ENCODE assay signal across 25 cellular contexts in genomic region chr10:77109470-77109994, GRCh38.
DNase-seq lines count a peak whose midpoint lies in the region; ATAC-seq and TF ChIP-seq lines count a peak whose summit lies in the region.
"Had no signal": no experiment of that assay in that cellular context is flagged by ENCODE, and none has a peak within 500 bp of the region (broad histone marks: within the 10 kb centered on the region; RNA-seq: fewer than 3 reads in every experiment).

No MANE protein-coding gene starts in this region.

- H3K9me3 ChIP-seq in BLaER1 (no peaks in the 10 kb centered on the region), OCI-LY3 (ENCODE audit: insufficient read depth, low read length) (no peaks in the 10 kb centered on the region), iPS-18a (ENCODE audit: control insufficient read depth, low read depth, low read length) (no peaks in the 10 kb centered on the region)

- H3K27me3 ChIP-seq in BLaER1: no peaks in the 10 kb centered on the region
- no peaks in the 10 kb centered on the region for H3K27me3 ChIP-seq in OCI-LY3 (ENCODE audit: low read depth, low read length)
- no peaks in the 10 kb centered on the region for H3K27me3 ChIP-seq in iPS-18a (ENCODE audit: control insufficient read depth, insufficient read depth, low read length)

- peak; percentile 69 for ATAC-seq in GM18868 (IDR thresholded peaks at IDR 0.05; ENCODE audit: unreplicated experiment)
- ATAC-seq in HG03520 (IDR thresholded peaks at IDR 0.05; ENCODE audit: unreplicated experiment): no peak
- ATAC-seq: Panc1 had no signal

- H3K4me2 ChIP-seq in BLaER1 (peak overlapping the region; percentile 41), OCI-LY3 (ENCODE audit: low read length) (peak overlapping the region; percentile 66)
- H3K4me2 ChIP-seq: KMS-11 had no signal

- DNase-seq in NCI-H774 (lab: John Stamatoyannopoulos, UW) (no peak), Ammon's horn (ENCODE audit: low spot score) (no peak)
- DNase-seq: C1 segment of cervical spinal cord; CD4-positive, alpha-beta memory T cell; COR-L47; DMS53; H9; HFFc6; MM.1S; NCI-H1048; NCI-H1417; NCI-H1694 treated with DMSO at 0.1 percent for 48 hours; NCI-H2081; NCI-H2227 treated with DMSO at 0.1 percent for 48 hours; NCI-H69; NK-92 treated with Interleukin-12 subunit alpha and Interleukin-12 subunit beta, amount 100 ng/mL, for 24 hours; SHP77 treated with DMSO at 0.1 percent for 48 hours; T-helper 1 cell had no signal

- H3K4me3 ChIP-seq in BLaER1 (no peak overlapping the region), OCI-LY3 (ENCODE audit: low read length) (peak overlapping the region; percentile 51), iPS-18a (ENCODE audit: low read length) (no peak overlapping the region)

- TF ChIP-seq CTCF in OCI-LY3 (IDR thresholded peaks at IDR 0.05; ENCODE audit: low read depth, low read length): no peak

- H3K9ac ChIP-seq in BLaER1 (no peak overlapping the region), OCI-LY3 (ENCODE audit: low read length) (no peak overlapping the region), iPS-18a (ENCODE audit: low read length) (peak overlapping the region; percentile 14)
- H3K9ac ChIP-seq: KMS-11 had no signal

- no peaks in the 10 kb centered on the region for H3K79me2 ChIP-seq in OCI-LY3 (ENCODE audit: low read length)

- H3K36me3 ChIP-seq in BLaER1 (no peaks in the 10 kb centered on the region), OCI-LY3 (replicated peaks; ENCODE audit: low read depth, low read length) (peaks cover 17% of the 10 kb centered on the region), iPS-18a (ENCODE audit: control insufficient read depth, low read depth, low read length) (no peaks in the 10 kb centered on the region)

- H3K4me1 ChIP-seq in BLaER1 (peaks cover 54% of the 10 kb centered on the region), OCI-LY3 (ENCODE audit: low read length) (peaks cover 43% of the 10 kb centered on the region), iPS-18a (ENCODE audit: control insufficient read depth, low read depth, low read length) (peaks cover 48% of the 10 kb centered on the region)

- H2AFZ ChIP-seq in OCI-LY3 (ENCODE audit: low read depth, low read length): no peak overlapping the region

- H3K27ac ChIP-seq in BLaER1 (no peak overlapping the region), OCI-LY3 (ENCODE audit: low read length) (peak overlapping the region; percentile 58), iPS-18a (ENCODE audit: low read length) (no peak overlapping the region)
- H3K27ac ChIP-seq: KMS-11 had no signal

- H4K20me1 ChIP-seq in BLaER1: no peaks in the 10 kb centered on the region
- peaks cover 10% of the 10 kb centered on the region; the same call in 1 of the 2 replicates for H4K20me1 ChIP-seq in OCI-LY3 (ENCODE audit: insufficient read depth, low read length)
